Comparison of ENCODE assay signal across 1 cellular context in genomic region chr19:19515764-19516519, GRCh38.
TF ChIP-seq lines count a peak whose summit lies in the region.

Gene NDUFA13, plus strand, starts transcription at chr19:19516225. Its CDS starts 14 bp downstream, at chr19:19516239.

TF ChIP-seq in HepG2, 621 proteins besides CTCF, POLR2A, EP300 and RAD21 (continued from another document and continues in another):
- TF ChIP-seq ZNF691 (CRISPR knock-in tag; IDR thresholded peaks at IDR 0.05; ENCODE audit: borderline replicate concordance, low read depth) (peak; percentile 88; the same call in 1 of the 2 replicates), ZNF883 (CRISPR knock-in tag; IDR thresholded peaks at IDR 0.05; ENCODE audit: not compliant biosample characterization) (peak; percentile 73), ZNF562 (CRISPR knock-in tag; IDR thresholded peaks at IDR 0.05; ENCODE audit: borderline replicate concordance) (no peak), PHF8 (CRISPR knock-in tag; IDR thresholded peaks at IDR 0.05) (peak; percentile 97), FOSL1 (CRISPR knock-in tag; IDR thresholded peaks at IDR 0.05; ENCODE audit: borderline replicate concordance) (0 out of 2 replicates have a peak, but pooled peaks have one; percentile 19), ZNF407 (CRISPR knock-in tag; IDR thresholded peaks at IDR 0.05; ENCODE audit: not compliant biosample characterization) (peak; percentile 32), NFIC (IDR thresholded peaks at IDR 0.05; ENCODE audit: low read length) (no peak), FIP1L1 (IDR thresholded peaks at IDR 0.05; ENCODE audit: borderline replicate concordance, insufficient read depth, low read depth, low read length) (no peak), MTF2 (CRISPR knock-in tag; IDR thresholded peaks at IDR 0.05; ENCODE audit: borderline replicate concordance) (no peak), HNRNPH1 (optimal IDR thresholded peaks at IDR 0.05; ENCODE audit: low read depth, low read length) (no peak), ZNF496 (CRISPR knock-in tag; IDR thresholded peaks at IDR 0.05; ENCODE audit: insufficient replicate concordance) (no peak), FOXP1 (IDR thresholded peaks at IDR 0.05) (no peak), FOXP1 (CRISPR knock-in tag; IDR thresholded peaks at IDR 0.05) (0 out of 2 replicates have a peak, but pooled peaks have one; percentile 20), ZEB1 (IDR thresholded peaks at IDR 0.05; ENCODE audit: insufficient replicate concordance, low read depth) (peak; percentile 57), NR2C2 (CRISPR knock-in tag; IDR thresholded peaks at IDR 0.05; ENCODE audit: borderline replicate concordance) (peak; percentile 95), TFAP4 (IDR thresholded peaks at IDR 0.05; ENCODE audit: borderline replicate concordance, low read depth) (peak; percentile 47; the same call in 1 of the 2 replicates), ATF7 (IDR thresholded peaks at IDR 0.05) (no peak), ATF7 (CRISPR knock-in tag; IDR thresholded peaks at IDR 0.05) (peak; percentile 77), SETDB1 (CRISPR knock-in tag; IDR thresholded peaks at IDR 0.05; ENCODE audit: borderline replicate concordance) (no peak), SNRNP70 (IDR thresholded peaks at IDR 0.05; ENCODE audit: low read depth, low read length) (no peak), SUZ12 (IDR thresholded peaks at IDR 0.05; ENCODE audit: low read depth, low read length) (no peak), ZNF652 (CRISPR knock-in tag; IDR thresholded peaks at IDR 0.05; ENCODE audit: borderline replicate concordance, low read depth) (peak; percentile 14; the same call in 1 of the 2 replicates), ZNF280D (CRISPR knock-in tag; IDR thresholded peaks at IDR 0.05) (no peak; the same call in 1 of the 2 replicates), ZNF430 (CRISPR knock-in tag; IDR thresholded peaks at IDR 0.05) (peak; percentile 55; the same call in 1 of the 2 replicates), ZNF251 (CRISPR knock-in tag; IDR thresholded peaks at IDR 0.05) (no peak), HNRNPL (IDR thresholded peaks at IDR 0.05; ENCODE audit: low read depth, low read length) (no peak), THYN1 (CRISPR knock-in tag; IDR thresholded peaks at IDR 0.05; ENCODE audit: borderline replicate concordance, low read depth) (no peak), DZIP1 (CRISPR knock-in tag; IDR thresholded peaks at IDR 0.05) (no peak; the same call in 1 of the 2 replicates), MIER3 (CRISPR knock-in tag; IDR thresholded peaks at IDR 0.05; ENCODE audit: borderline replicate concordance) (peak; percentile 77; the same call in 1 of the 2 replicates), ZNF503 (CRISPR knock-in tag; IDR thresholded peaks at IDR 0.05) (peak; percentile 26; the same call in 1 of the 2 replicates), ZGPAT (CRISPR knock-in tag; IDR thresholded peaks at IDR 0.05) (peak; percentile 72; the same call in 1 of the 2 replicates), ZNF124 (CRISPR knock-in tag; IDR thresholded peaks at IDR 0.05) (peak; percentile 62; the same call in 1 of the 2 replicates), ADNP (CRISPR knock-in tag; IDR thresholded peaks at IDR 0.05) (no peak), ZNF770 (CRISPR knock-in tag; IDR thresholded peaks at IDR 0.05) (0 out of 2 replicates have a peak, but pooled peaks have one; percentile 57)
